In the genomic region with DNA sequence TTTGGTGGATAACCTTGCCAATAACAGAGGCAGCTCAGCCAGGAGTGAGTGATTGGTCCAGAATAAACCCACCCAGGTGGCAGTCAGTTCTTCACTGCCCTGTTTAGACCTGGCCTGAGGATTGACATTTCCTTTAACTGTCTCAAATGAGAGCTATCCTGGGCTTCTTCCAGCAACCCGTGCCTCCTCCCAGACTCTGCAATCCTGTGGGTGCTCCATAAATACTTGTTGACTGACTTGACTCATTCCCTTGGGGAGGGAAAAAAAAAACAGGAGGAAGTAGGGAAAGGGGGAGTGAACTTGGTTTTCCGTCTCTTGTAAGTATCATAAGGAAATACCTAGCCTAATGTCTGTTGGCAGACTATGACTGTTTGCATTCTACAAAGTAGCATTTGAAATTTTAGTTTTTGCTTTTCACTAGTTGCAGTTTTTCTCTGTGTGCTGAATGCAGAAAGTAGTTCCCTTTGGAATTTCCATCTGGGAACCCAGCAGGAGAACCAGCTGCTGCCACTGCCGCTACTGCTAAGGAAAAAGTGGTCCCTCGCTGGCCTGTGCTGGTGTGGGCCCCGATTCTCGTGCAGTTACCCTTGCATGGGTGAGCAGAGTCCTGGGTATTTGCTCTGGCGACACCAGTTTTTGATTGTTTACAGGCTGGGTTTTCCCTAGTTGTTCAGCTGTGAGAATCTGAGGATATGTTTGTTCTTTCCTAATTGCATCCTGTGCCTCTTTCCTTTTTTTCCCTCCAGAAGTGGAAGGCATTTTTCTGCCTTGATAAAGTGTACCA, we compare ENCODE assay signal across 8 cellular contexts.
DNase-seq lines count a peak whose midpoint lies in the region; ATAC-seq and TF ChIP-seq lines count a peak whose summit lies in the region.

No MANE protein-coding gene starts in this region.

- H3K4me2 ChIP-seq in mammary epithelial cell (ENCODE audit: insufficient read depth, low read depth, low read length): peak overlapping the region; percentile 28

- dilution Hi-C loops in mammary epithelial cell (cut with HindIII; ENCODE audit: low sequenced_read_pairs): no loop called here

- CTCF ChIA-PET in mammary epithelial cell (lab: Charles Lee; ENCODE audit: low non-redundant PET): no interaction called here

- BruUV-seq in mammary epithelial cell (replicated peaks; lab: Mats Ljungman, UMichigan): no TSS peak

- no peak overlapping the region for H3K4me3 ChIP-seq in HUES64 (ENCODE audit: low read length)
- H3K4me3 ChIP-seq in mammary epithelial cell (replicated peaks in 1 of 3; ENCODE audit: insufficient read depth in 1 of 3, low read depth in 2 of 3, low read length in 3 of 3): no peak overlapping the region
- H3K4me3 ChIP-seq in suprapubic skin: peak overlapping the region; percentile 6

- DNase-seq in mammary epithelial cell (peak; percentile 79), iris pigment epithelial cell (ENCODE audit: low read depth) (peak; percentile 57), suprapubic skin (ENCODE audit: low spot score in 2 of 2) (no peak), putamen (ENCODE audit: low spot score) (no peak)
- DNase-seq in stimulated activated naive CD4-positive, alpha-beta T cell treated with Interleukin-2 at 50 U/mL for 16 hours (lab: John Stamatoyannopoulos, UW): no peak

- H2AFZ ChIP-seq in mammary epithelial cell (ENCODE audit: low read depth, low read length): peak overlapping the region; percentile 4

- H3K79me2 ChIP-seq in mammary epithelial cell (ENCODE audit: insufficient read depth, low read length): peaks cover 24% of the 10 kb centered on the region

- peaks cover 74% of the 10 kb centered on the region for H3K4me1 ChIP-seq in HUES64 (ENCODE audit: insufficient read depth, low read length)
- H3K4me1 ChIP-seq in mammary epithelial cell (ENCODE audit: insufficient read depth, low read length): peaks cover 30% of the 10 kb centered on the region
- H3K4me1 ChIP-seq in suprapubic skin: peaks cover 44% of the 10 kb centered on the region

- in situ Hi-C loops in mammary epithelial cell (cut with MboI; ENCODE audit: low sequenced_read_pairs in 2 of 2): no loop called here

- H3K36me3 ChIP-seq in HUES64 (ENCODE audit: insufficient read depth, low read length) (no peaks in the 10 kb centered on the region), mammary epithelial cell (ENCODE audit: insufficient read depth, low read length) (no peaks in the 10 kb centered on the region), suprapubic skin (no peaks in the 10 kb centered on the region)

- TF ChIP-seq CTCF in mammary epithelial cell (conservative IDR thresholded peaks at IDR 0.05 in 1 of 2, IDR thresholded peaks at IDR 0.05 in 1 of 2; ENCODE audit: extremely low read depth in 1 of 2, insufficient read depth in 1 of 2, low read depth in 1 of 2, low read length in 2 of 2): no peak
- TF ChIP-seq CTCF in suprapubic skin (IDR thresholded peaks at IDR 0.05): no peak

- H3K27ac ChIP-seq in HUES64 (ENCODE audit: low read depth, low read length) (peak overlapping the region; percentile 38; the same call in 1 of the 2 replicates), mammary epithelial cell (ENCODE audit: insufficient read depth, low read depth, low read length) (no peak overlapping the region), suprapubic skin (peak overlapping the region; percentile 77)

- no peak for ATAC-seq in GM21390 (IDR thresholded peaks at IDR 0.05; ENCODE audit: unreplicated experiment)
- ATAC-seq in HG02852 (IDR thresholded peaks at IDR 0.05; ENCODE audit: unreplicated experiment): no peak

- no peaks in the 10 kb centered on the region for H4K20me1 ChIP-seq in mammary epithelial cell (ENCODE audit: insufficient read depth, low read length)

- WGBS in HUES64: 53% methylated on average over 7 of the region's 7 CpGs
- 36% methylated on average over 7 of the region's 7 CpGs for WGBS in mammary epithelial cell (ENCODE audit: low coverage, missing lambda C conversion rate)
- 30% methylated on average over 7 of the region's 7 CpGs for WGBS in suprapubic skin

- H3K27me3 ChIP-seq in HUES64 (ENCODE audit: insufficient read depth, low read length) (no peaks in the 10 kb centered on the region), mammary epithelial cell (ENCODE audit: insufficient read depth, low read length) (no peaks in the 10 kb centered on the region), suprapubic skin (no peaks in the 10 kb centered on the region)

- no peak for TF ChIP-seq POLR2A in suprapubic skin (IDR thresholded peaks at IDR 0.05)

- intact Hi-C loops in mammary epithelial cell (cut with micrococcal nuclease): no loop called here

- H3K9ac ChIP-seq in HUES64 (ENCODE audit: low read depth, low read length) (no peak overlapping the region), mammary epithelial cell (ENCODE audit: insufficient read depth, low read length) (no peak overlapping the region)

- H3K9me3 ChIP-seq in HUES64 (ENCODE audit: insufficient read depth, low read depth, low read length) (no peaks in the 10 kb centered on the region), mammary epithelial cell (replicated peaks; ENCODE audit: insufficient read depth, low read length) (no peaks in the 10 kb centered on the region), suprapubic skin (no peaks in the 10 kb centered on the region)

- no peak for TF ChIP-seq EP300 in suprapubic skin (IDR thresholded peaks at IDR 0.05)

Comparison
In these comparisons a context has a peak if more than half of its experiments do, and no peak if none do; other contexts are left out.
1. DNase-seq: peak in mammary epithelial cell (single experiment) and iris pigment epithelial cell (single experiment); none in suprapubic skin (0 of 2), putamen (single experiment) and stimulated activated naive CD4-positive, alpha-beta T cell treated with Interleukin-2 at 50 U/mL for 16 hours (single experiment).